ENCODE assay signal across 1 cellular context in genomic region chr1:227732586-227733308, GRCh38.
TF ChIP-seq lines count a peak whose summit lies in the region.

No MANE protein-coding gene starts in this region.

TF ChIP-seq in K562, 482 proteins besides CTCF, POLR2A, EP300 and RAD21:
- 0 out of 2 replicates have a peak, but pooled peaks have one; percentile 18 for TF ChIP-seq ZFX (CRISPR knock-in tag; IDR thresholded peaks at IDR 0.05)
- TF ChIP-seq, protein P1, sequence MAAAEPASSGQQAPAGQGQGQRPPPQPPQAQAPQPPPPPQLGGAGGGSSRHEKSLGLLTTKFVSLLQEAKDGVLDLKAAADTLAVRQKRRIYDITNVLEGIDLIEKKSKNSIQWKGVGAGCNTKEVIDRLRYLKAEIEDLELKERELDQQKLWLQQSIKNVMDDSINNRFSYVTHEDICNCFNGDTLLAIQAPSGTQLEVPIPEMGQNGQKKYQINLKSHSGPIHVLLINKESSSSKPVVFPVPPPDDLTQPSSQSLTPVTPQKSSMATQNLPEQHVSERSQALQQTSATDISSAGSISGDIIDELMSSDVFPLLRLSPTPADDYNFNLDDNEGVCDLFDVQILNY (CRISPR knock-in tag; IDR thresholded peaks at IDR 0.05), result no peak
